ENCODE assay signal across 12 cellular contexts in genomic region chr1:37974575-37974974, GRCh38. TPM values are rescaled to one million over a fixed set of nuclear protein-coding genes. Genes with fewer than 3 reads are reported as not detected.
A peak's percentile ranks its signal among the peaks of the same experiment; 100 is the strongest.
DNase-seq lines count a peak whose midpoint lies in the region; ATAC-seq and TF ChIP-seq lines count a peak whose summit lies in the region.
"Had no signal": no experiment of that assay in that cellular context is flagged by ENCODE, and none has a peak within 500 bp of the region (broad histone marks: within the 10 kb centered on the region; RNA-seq: fewer than 3 reads in every experiment).

No MANE protein-coding gene starts in this region.

- ATAC-seq in activated T-cell treated with anti-CD3 and anti-CD28 coated beads, Interleukin-2, amount 50 U/mL, for 72 hours (replicated peaks in 1 of 2): no peak
- no peak for ATAC-seq in central memory CD8-positive, alpha-beta T cell (replicated peaks; ENCODE audit: extremely low read depth, poor library complexity, severe bottlenecking)
- ATAC-seq in left cardiac atrium: no peak

- no TSS peak for BruUV-seq in Caco-2 (replicated peaks; lab: Mats Ljungman, UMichigan)

- H3K27me3 Mint-ChIP-seq in activated T-cell treated with anti-CD3 and anti-CD28 coated beads, Interleukin-2, amount 50 U/mL, for 72 hours (ENCODE audit: low read depth): no peaks in the 10 kb centered on the region
- H3K27me3 Mint-ChIP-seq in Caco-2 (ENCODE audit: insufficient read depth, unreplicated experiment) (no peaks in the 10 kb centered on the region), mesothelial cell of epicardium (ENCODE audit: low read depth) (no peaks in the 10 kb centered on the region)
- H3K27me3 Mint-ChIP-seq in central memory CD8-positive, alpha-beta T cell: no peaks in the 10 kb centered on the region
- H3K27me3 Mint-ChIP-seq: CD4-positive, CD25-positive, alpha-beta regulatory T cell had no signal

- peak overlapping the region; percentile 33 for H3K27ac Mint-ChIP-seq in activated T-cell treated with anti-CD3 and anti-CD28 coated beads, Interleukin-2, amount 50 U/mL, for 72 hours
- H3K27ac Mint-ChIP-seq in Caco-2 (ENCODE audit: unreplicated experiment): peak overlapping the region; percentile 51
- H3K27ac Mint-ChIP-seq in central memory CD8-positive, alpha-beta T cell (ENCODE audit: low read depth): peak overlapping the region; percentile 64
- peak overlapping the region; percentile 7 for H3K27ac Mint-ChIP-seq in mesothelial cell of epicardium

- in situ Hi-C loops in ACHN (cut with HindIII; ENCODE audit: low pct_ligation_motif_present, low pct_unique_long_range_greater_than_20kb, low sequenced_read_pairs): no loop called here

- H3K9me3 Mint-ChIP-seq in activated T-cell treated with anti-CD3 and anti-CD28 coated beads, Interleukin-2, amount 50 U/mL, for 72 hours: no peaks in the 10 kb centered on the region
- H3K9me3 Mint-ChIP-seq in Caco-2 (ENCODE audit: unreplicated experiment) (no peaks in the 10 kb centered on the region), mesothelial cell of epicardium (no peaks in the 10 kb centered on the region)
- no peaks in the 10 kb centered on the region for H3K9me3 Mint-ChIP-seq in central memory CD8-positive, alpha-beta T cell

- CTCF ChIA-PET in Caco-2 (lab: Charles Lee): interaction anchor here (0.7 kb wide), 1 partner anchor 39 kb away, joined by 5 read pairs; no protein-coding TSS in a partner anchor

- TF ChIP-seq CTCF in Caco-2 (IDR thresholded peaks at IDR 0.05; ENCODE audit: insufficient read depth in 1 of 2, low read depth in 1 of 2, low read length in 1 of 2, severe bottlenecking in 1 of 2, unreplicated experiment in 1 of 2): no peak
- no peak for TF ChIP-seq CTCF in mesothelial cell of epicardium (IDR thresholded peaks at IDR 0.05; ENCODE audit: unreplicated experiment)

- H3K27me3 ChIP-seq in Caco-2 (replicated peaks; ENCODE audit: control insufficient read depth, insufficient read depth, low read length): no peaks in the 10 kb centered on the region
- H3K27me3 ChIP-seq: BLaER1 treated with 17β-estradiol and CSF1 and Interleukin-3, amounts not matched to agents 10 nM and 100 nM had no signal

- intact Hi-C loops in Caco-2 (cut with micrococcal nuclease; ENCODE audit: unreplicated experiment): no loop called here
- intact Hi-C loops in left cardiac atrium (cut with DNase I): no loop called here

- H3K36me3 Mint-ChIP-seq in activated T-cell treated with anti-CD3 and anti-CD28 coated beads, Interleukin-2, amount 50 U/mL, for 72 hours (ENCODE audit: insufficient read depth in 2 of 2): peaks cover 25 to 52% of the 10 kb centered on the region in 2 donors
- H3K36me3 Mint-ChIP-seq in Caco-2 (ENCODE audit: insufficient read depth, unreplicated experiment) (peaks cover 84% of the 10 kb centered on the region), mesothelial cell of epicardium (peaks cover 57% of the 10 kb centered on the region)
- H3K36me3 Mint-ChIP-seq in central memory CD8-positive, alpha-beta T cell (ENCODE audit: insufficient read depth): peaks cover 90% of the 10 kb centered on the region

- H3K9me3 ChIP-seq in Caco-2: no peaks in the 10 kb centered on the region

- no peaks in the 10 kb centered on the region for H3K36me3 ChIP-seq in Caco-2 (ENCODE audit: control insufficient read depth, insufficient read depth, low read length)

- DNase-seq in activated T-cell treated with anti-CD3 and anti-CD28 coated beads, Interleukin-2, amount 50 U/mL, for 72 hours: no peak
- no peak for DNase-seq in activated T-cell treated with anti-CD3 and anti-CD28 coated beads, Interleukin-2, amount 50 U/mL, for 1 hour
- DNase-seq in Caco-2 (no peak), mesothelial cell of epicardium (ENCODE audit: low spot score in 2 of 2, unreplicated experiment in 2 of 2) (no peak), ACHN (no peak), left cardiac atrium (no peak)
- no peak for DNase-seq in central memory CD8-positive, alpha-beta T cell (ENCODE audit: low spot score in 2 of 2)
- no peak for DNase-seq in activated CD4-positive, CD25-positive, alpha-beta regulatory T cell treated with anti-CD3 and anti-CD28 coated beads, Interleukin-2, amount 50 U/mL, for 72 hours
- DNase-seq: 8988T had no signal

- H3K4me1 Mint-ChIP-seq in activated T-cell treated with anti-CD3 and anti-CD28 coated beads, Interleukin-2, amount 50 U/mL, for 72 hours (ENCODE audit: low read depth): peaks cover 7% of the 10 kb centered on the region
- H3K4me1 Mint-ChIP-seq in Caco-2 (ENCODE audit: low read depth, unreplicated experiment): peaks cover 8% of the 10 kb centered on the region
- peaks cover 33% of the 10 kb centered on the region for H3K4me1 Mint-ChIP-seq in central memory CD8-positive, alpha-beta T cell
- no peaks in the 10 kb centered on the region for H3K4me1 Mint-ChIP-seq in mesothelial cell of epicardium

- H3K4me3 Mint-ChIP-seq in activated T-cell treated with anti-CD3 and anti-CD28 coated beads, Interleukin-2, amount 50 U/mL, for 72 hours: no peak overlapping the region
- H3K4me3 Mint-ChIP-seq in Caco-2 (ENCODE audit: unreplicated experiment) (no peak overlapping the region), mesothelial cell of epicardium (no peak overlapping the region)
- H3K4me3 Mint-ChIP-seq in central memory CD8-positive, alpha-beta T cell: no peak overlapping the region

- no peak overlapping the region for H3K4me3 ChIP-seq in Caco-2 (ENCODE audit: low read depth, low read length)
- H3K4me3 ChIP-seq: BLaER1 treated with 17β-estradiol and CSF1 and Interleukin-3, amounts not matched to agents 10 nM and 100 nM; GM12878 had no signal

- POLR2A ChIA-PET in Caco-2 (lab: Charles Lee): no interaction called here

- H3K4me1 ChIP-seq in Caco-2: peaks cover 7% of the 10 kb centered on the region

RNA-seq across cellular contexts. Expression of gene SF3A3, which starts 15.2 kb away (rescaled TPM):
- 10 to 100 TPM; 67.9 to 81.4 TPM for total RNA-seq in activated T-cell treated with anti-CD3 and anti-CD28 coated beads, Interleukin-2, amount 50 U/mL, for 72 hours
- total RNA-seq in Caco-2 (2022) (72.6 and 79.3 TPM in 2 replicates), mesothelial cell of epicardium (69.8 to 82.2 TPM (median 80.7 TPM) in 3 replicates), left cardiac atrium (10 to 100 TPM; 27.7 to 36.1 TPM)

RNA-seq across cellular contexts. Expression of gene INPP5B, which starts 27.7 kb away (rescaled TPM):
- 10 to 100 TPM; 44.7 to 53.6 TPM for total RNA-seq in activated T-cell treated with anti-CD3 and anti-CD28 coated beads, Interleukin-2, amount 50 U/mL, for 72 hours
- 15.8 and 18.8 TPM in 2 replicates for total RNA-seq in Caco-2 (2022)
- 20.7 to 21.5 TPM (median 20.9 TPM) in 3 replicates for total RNA-seq in mesothelial cell of epicardium
- total RNA-seq in left cardiac atrium: 10 to 100 TPM; 13.4 to 19.7 TPM

RNA-seq across cellular contexts. Expression of gene FHL3, which starts 30.7 kb away (rescaled TPM):
- 10 to 100 TPM; 32.7 to 34.5 TPM for total RNA-seq in activated T-cell treated with anti-CD3 and anti-CD28 coated beads, Interleukin-2, amount 50 U/mL, for 72 hours
- total RNA-seq in Caco-2 (2022) (11.8 and 11.9 TPM in 2 replicates), mesothelial cell of epicardium (46.1 to 50.6 TPM (median 46.2 TPM) in 3 replicates), left cardiac atrium (10 to 100 TPM in 1 of 2 donors, 1 to 10 TPM in 1; 9.9 to 18.6 TPM)

RNA-seq across cellular contexts. Expression of gene UTP11, which starts 38.0 kb away (rescaled TPM):
- 10 to 100 TPM; 28.4 to 31.7 TPM for total RNA-seq in activated T-cell treated with anti-CD3 and anti-CD28 coated beads, Interleukin-2, amount 50 U/mL, for 72 hours
- total RNA-seq in Caco-2 (2022): 29.1 and 33.2 TPM in 2 replicates
- total RNA-seq in mesothelial cell of epicardium: 32.3 to 37.2 TPM (median 36.5 TPM) in 3 replicates
- total RNA-seq in left cardiac atrium: 10 to 100 TPM; 24.7 to 37.8 TPM

Comparison
In these comparisons a context has a peak if more than half of its experiments do, and no peak if none do; other contexts are left out.
1. H3K27ac Mint-ChIP-seq: peak in every context shown above with its lines; median percentile 64 in central memory CD8-positive, alpha-beta T cell; 51 in Caco-2; 33 in activated T-cell treated with anti-CD3 and anti-CD28 coated beads, Interleukin-2, amount 50 U/mL, for 72 hours; 7 in mesothelial cell of epicardium.